15 cellular contexts compared by ENCODE assay signal in genomic region chr11:110919241-110919893, GRCh38.
DNase-seq lines count a peak whose midpoint lies in the region; ATAC-seq and TF ChIP-seq lines count a peak whose summit lies in the region.
"Had no signal": no experiment of that assay in that cellular context is flagged by ENCODE, and none has a peak within 500 bp of the region (broad histone marks: within the 10 kb centered on the region; RNA-seq: fewer than 3 reads in every experiment).

No MANE protein-coding gene starts in this region.

- H3K27ac ChIP-seq in dorsolateral prefrontal cortex, result no peak overlapping the region

- no peaks in the 10 kb centered on the region for H3K36me3 ChIP-seq in mucosa of descending colon (ENCODE audit: low read depth)
- H3K36me3 ChIP-seq: stomach had no signal

- peak overlapping the region in 1 of 2 donors; percentile 4 for H3K27ac Mint-ChIP-seq in T-cell
- H3K27ac Mint-ChIP-seq: CD4-positive, CD25-positive, alpha-beta regulatory T cell; T-helper 1 cell treated with Interleukin-12 subunit alpha and Interleukin-12 subunit beta and Interleukin-4 antibody, amounts not matched to agents 30 μg/mL and 1 μg/mL, for 36 hours had no signal

- POLR2A ChIA-PET in T-cell (lab: Charles Lee), result no interaction called here

- H3K36me3 Mint-ChIP-seq in T-cell, result no peaks in the 10 kb centered on the region
- H3K36me3 Mint-ChIP-seq: CD4-positive, CD25-positive, alpha-beta regulatory T cell had no signal

- no peaks in the 10 kb centered on the region for H3K9me3 ChIP-seq in mucosa of descending colon

- CTCF ChIA-PET in T-cell (lab: Charles Lee), result no interaction called here

- peaks cover 7 to 13% (median 8%) of the 10 kb centered on the region in 3 donors for H3K4me1 Mint-ChIP-seq in T-cell

- no peaks in the 10 kb centered on the region for H3K4me1 ChIP-seq in mucosa of descending colon (ENCODE audit: low read depth)

- no peak for TF ChIP-seq CTCF in mucosa of descending colon (IDR thresholded peaks at IDR 0.05)
- no peak for TF ChIP-seq CTCF in dorsolateral prefrontal cortex (IDR thresholded peaks at IDR 0.05 in 54 of 56, conservative IDR thresholded peaks at IDR 0.05 in 2 of 56; ENCODE audit: low read depth in 1 of 56, partially characterized antibody in 56 of 56)

- H3K4me3 ChIP-seq in mucosa of descending colon, result no peak overlapping the region
- no peak overlapping the region for H3K4me3 ChIP-seq in dorsolateral prefrontal cortex
- H3K4me3 ChIP-seq: K562, stomach had no signal

- no peaks in the 10 kb centered on the region for H3K27me3 Mint-ChIP-seq in T-cell
- H3K27me3 Mint-ChIP-seq: CD4-positive, CD25-positive, alpha-beta regulatory T cell had no signal

- H3K4me3 Mint-ChIP-seq in T-cell, result peak overlapping the region in 1 of 3 donors; percentile 5
- H3K4me3 Mint-ChIP-seq: CD4-positive, CD25-positive, alpha-beta regulatory T cell; T-helper 1 cell treated with Interleukin-12 subunit alpha and Interleukin-12 subunit beta and Interleukin-4 antibody, amounts not matched to agents 30 μg/mL and 1 μg/mL, for 36 hours had no signal

- DNase-seq in mucosa of descending colon, result no peak
- DNase-seq in T-cell, result no peak
- DNase-seq in dorsolateral prefrontal cortex, result no peak
- DNase-seq: activated CD4-positive, alpha-beta T cell treated with anti-CD3 and anti-CD28 coated beads, Interleukin-2, amount 50 U/mL, for 1 hour; CD4-positive, CD25-positive, alpha-beta regulatory T cell; right cardiac atrium; stimulated activated CD4-positive, alpha-beta T cell treated with anti-CD3 and anti-CD28 coated beads, Interleukin-4, amount 100 ng/mL, for 4 hours; stomach had no signal

- intact Hi-C loops in mucosa of descending colon (cut with DNase I, micrococcal nuclease) (no loop called here), dorsolateral prefrontal cortex (cut with DNase I) (no loop called here)

- ATAC-seq in GM18861 (IDR thresholded peaks at IDR 0.05; ENCODE audit: unreplicated experiment) (peak; percentile 68), GM21515 (IDR thresholded peaks at IDR 0.05; ENCODE audit: unreplicated experiment) (peak; percentile 76), HG03571 (IDR thresholded peaks at IDR 0.05; ENCODE audit: unreplicated experiment) (peak; percentile 63), mucosa of descending colon (peak; percentile 39), T-cell (replicated peaks in 1 of 4) (no peak), GM21737 (IDR thresholded peaks at IDR 0.05; ENCODE audit: unreplicated experiment) (no peak), HG03439 (IDR thresholded peaks at IDR 0.05; ENCODE audit: unreplicated experiment) (no peak)
- ATAC-seq: K562, right cardiac atrium had no signal

- peaks cover 4 to 11% (median 4%) of the 10 kb centered on the region in 3 donors for H3K9me3 Mint-ChIP-seq in T-cell

- H3K27me3 ChIP-seq in dorsolateral prefrontal cortex, result no peaks in the 10 kb centered on the region
- H3K27me3 ChIP-seq: stomach had no signal

Comparison
In these comparisons a context has a peak if more than half of its experiments do, and no peak if none do; other contexts are left out.
1. ATAC-seq: peak in GM18861 (single experiment), GM21515 (single experiment), HG03571 (single experiment) and mucosa of descending colon (single experiment); none in T-cell (0 of 4), GM21737 (single experiment) and HG03439 (single experiment).